Comparison of ENCODE assay signal across 1 cellular context in genomic region chr7:157402911-157403534, GRCh38.
A peak's percentile ranks its signal among the peaks of the same experiment; 100 is the strongest.
TF ChIP-seq lines count a peak whose summit lies in the region.

No MANE protein-coding gene starts in this region.

TF ChIP-seq in K562, 482 proteins besides CTCF, POLR2A, EP300 and RAD21 (continued from another document and continues in another):
- TF ChIP-seq RREB1 (CRISPR knock-in tag; IDR thresholded peaks at IDR 0.05) (no peak), E2F5 (CRISPR knock-in tag; IDR thresholded peaks at IDR 0.05) (no peak), E4F1 (CRISPR knock-in tag; IDR thresholded peaks at IDR 0.05; ENCODE audit: borderline replicate concordance) (no peak), BRCA1 (IDR thresholded peaks at IDR 0.05) (no peak), BRCA1 (CRISPR knock-in tag; IDR thresholded peaks at IDR 0.05) (no peak), SP1 (CRISPR knock-in tag; IDR thresholded peaks at IDR 0.05) (no peak), SMAD4 (CRISPR knock-in tag; conservative IDR thresholded peaks at IDR 0.05) (peak; percentile 56), TAF9B (IDR thresholded peaks at IDR 0.05; ENCODE audit: partially characterized antibody) (no peak), NRF1 (conservative IDR thresholded peaks at IDR 0.05 in 1 of 2, IDR thresholded peaks at IDR 0.05 in 1 of 2) (0 out of 4 replicates have a peak, but pooled peaks of 1 of the 2 experiments have one; percentile 23), TCF7 (IDR thresholded peaks at IDR 0.05; ENCODE audit: borderline replicate concordance) (no peak), REST (CRISPR knock-in tag; IDR thresholded peaks at IDR 0.05; ENCODE audit: low read depth) (no peak), ZBTB34 (CRISPR knock-in tag; IDR thresholded peaks at IDR 0.05) (no peak), TBL1XR1 (IDR thresholded peaks at IDR 0.05; ENCODE audit: low read length in 2 of 2) (peak in 1 of 2 experiments; percentile 70; a peak in 1 of 4 replicates), CBX5 (IDR thresholded peaks at IDR 0.05; ENCODE audit: borderline replicate concordance, low read depth) (no peak), ZNF24 (IDR thresholded peaks at IDR 0.05) (no peak), ARID3B (CRISPR knock-in tag; IDR thresholded peaks at IDR 0.05; ENCODE audit: borderline replicate concordance) (no peak), ZBTB11 (CRISPR knock-in tag; IDR thresholded peaks at IDR 0.05) (peak in 1 of 3 experiments; percentile 66; a peak in 1 of 6 replicates), SAP30 (IDR thresholded peaks at IDR 0.05; ENCODE audit: borderline replicate concordance, insufficient read depth, low read depth, low read length, poor library complexity, severe bottlenecking) (no peak), TCF15 (CRISPR knock-in tag; IDR thresholded peaks at IDR 0.05) (no peak), ETV5 (CRISPR knock-in tag; IDR thresholded peaks at IDR 0.05; ENCODE audit: low read depth) (no peak), RAD51 (IDR thresholded peaks at IDR 0.05; ENCODE audit: borderline replicate concordance, low read depth) (peak; percentile 53; the same call in 1 of the 2 replicates), CHD1 (IDR thresholded peaks at IDR 0.05; ENCODE audit: low read length) (no peak), SMAD2 (IDR thresholded peaks at IDR 0.05; ENCODE audit: low read depth, low read length) (no peak), PREB (CRISPR knock-in tag; IDR thresholded peaks at IDR 0.05) (no peak), TAF1 (IDR thresholded peaks at IDR 0.05; ENCODE audit: control insufficient read depth, extremely low read depth, insufficient read depth, low read length, severe bottlenecking) (peak; percentile 19), TAL1 (IDR thresholded peaks at IDR 0.05) (peak; percentile 79), HSF4 (CRISPR knock-in tag; IDR thresholded peaks at IDR 0.05; ENCODE audit: borderline replicate concordance) (no peak), MNT (conservative IDR thresholded peaks at IDR 0.05) (peak; percentile 77 to 92)
